In genomic region chr7:133705596-133705995, GRCh38 we compare ENCODE assay signal across 15 cellular contexts.
A peak's percentile ranks its signal among the peaks of the same experiment; 100 is the strongest.
DNase-seq lines count a peak whose midpoint lies in the region; ATAC-seq, FAIRE-seq and TF ChIP-seq lines count a peak whose summit lies in the region.
"Had no signal": no experiment of that assay in that cellular context is flagged by ENCODE, and none has a peak within 500 bp of the region (broad histone marks: within the 10 kb centered on the region; RNA-seq: fewer than 3 reads in every experiment).

No MANE protein-coding gene starts in this region.

- TF ChIP-seq CTCF in A549 (IDR thresholded peaks at IDR 0.05): no peak
- TF ChIP-seq CTCF in RWPE1 (conservative IDR thresholded peaks at IDR 0.05; ENCODE audit: low read depth): no peak
- no peak for TF ChIP-seq CTCF in fibroblast of mammary gland (conservative IDR thresholded peaks at IDR 0.05; ENCODE audit: control insufficient read depth, insufficient read depth, low read depth, low read length)
- no peak for TF ChIP-seq CTCF in H9 (conservative IDR thresholded peaks at IDR 0.05)

- H3K23me2 ChIP-seq in H9 (ENCODE audit: insufficient read length, low read depth, low read length, poor library complexity, severe bottlenecking): no peaks in the 10 kb centered on the region

- H3K79me1 ChIP-seq in H9 (ENCODE audit: insufficient read depth, low read depth, low read length, poor library complexity, severe bottlenecking): no peaks in the 10 kb centered on the region

- ATAC-seq in A549: peak; percentile 98 to 100
- ATAC-seq in stimulated activated naive CD8-positive, alpha-beta T cell treated with anti-CD3 and anti-CD28 coated beads, Interleukin-15, Interleukin-2, amounts not matched to agents 100 U/mL and 50 U/mL, for 24 hours: no peak
- no peak for ATAC-seq in GM21390 (IDR thresholded peaks at IDR 0.05; ENCODE audit: unreplicated experiment)
- ATAC-seq: activated CD8-positive, alpha-beta T cell treated with anti-CD3 and anti-CD28 coated beads for 36 hours had no signal

- H2BK12ac ChIP-seq in H9 (ENCODE audit: insufficient read length, low read depth, low read length): no peak overlapping the region

- H3T11ph ChIP-seq in H9 (ENCODE audit: low read length): no peak overlapping the region

- H3K4me2 ChIP-seq in A549 (peak overlapping the region; percentile 65), H9 (ENCODE audit: insufficient read depth, insufficient read length, low read length) (no peak overlapping the region)
- H3K4me2 ChIP-seq: KMS-11 had no signal

- H3K9me3 ChIP-seq in A549 (no peaks in the 10 kb centered on the region), H9 (ENCODE audit: control insufficient read depth, low read depth, low read length) (no peaks in the 10 kb centered on the region)
- H3K9me3 ChIP-seq: Peyer's patch, prostate gland had no signal

- H2AK5ac ChIP-seq in H9 (ENCODE audit: insufficient read length, low read length): no peak overlapping the region

- H2BK20ac ChIP-seq in H9 (ENCODE audit: low read depth, low read length, poor library complexity, severe bottlenecking): no peak overlapping the region

- POLR2A ChIA-PET in A549 (lab: Yijun Ruan, JAX) (no interaction called here), RWPE1 (lab: Yijun Ruan, JAX; ENCODE audit: low non-redundant PET) (no interaction called here)

- no peak overlapping the region for H4K8ac ChIP-seq in H9 (replicated peaks; ENCODE audit: insufficient read length, low read depth, low read length)

- no peak overlapping the region for H2BK120ac ChIP-seq in H9 (ENCODE audit: low read depth, low read length, poor library complexity, severe bottlenecking)

- no peak overlapping the region for H2BK5ac ChIP-seq in H9 (ENCODE audit: insufficient read length, low read length)

- no peaks in the 10 kb centered on the region for H3K4me1 Mint-ChIP-seq in H9

- CTCF ChIA-PET in A549 (lab: Yijun Ruan, JAX) (no interaction called here), RWPE1 (lab: Yijun Ruan, JAX) (no interaction called here)

- FAIRE-seq in A549 (lab: Jason Lieb, UNC): peak; percentile 56
- FAIRE-seq: G401.6 had no signal

- no peak overlapping the region for H3K9ac ChIP-seq in H9 (ENCODE audit: extremely low read depth, insufficient read length, low read length)
- H3K9ac ChIP-seq: KMS-11 had no signal

- H4K91ac ChIP-seq in H9 (ENCODE audit: insufficient read length, low read depth, low read length): no peak overlapping the region

- no peak for TF ChIP-seq POLR2A in A549 (IDR thresholded peaks at IDR 0.05; ENCODE audit: low read length)

- H2AFZ ChIP-seq in H9 (ENCODE audit: low read length): no peak overlapping the region

- DNase-seq in A549 (ENCODE audit: low read depth in 1 of 2, low spot score in 1 of 2): peak; percentile 69 to 86
- peak; percentile 74 for DNase-seq in HCEC 1CT
- peak; percentile 78 for DNase-seq in RWPE1 (ENCODE audit: low spot score)
- peak; percentile 79 for DNase-seq in fibroblast of mammary gland (ENCODE audit: low read depth)
- DNase-seq in NCI-H2227 (lab: John Stamatoyannopoulos, UW; ENCODE audit: unreplicated experiment): no peak
- no peak for DNase-seq in stimulated activated naive CD8-positive, alpha-beta T cell treated with anti-CD3 and anti-CD28 coated beads, Interleukin-15, Interleukin-2, amounts not matched to agents 100 U/mL and 50 U/mL, for 24 hours
- no peak for DNase-seq in H9
- DNase-seq: activated CD8-positive, alpha-beta T cell treated with anti-CD3 and anti-CD28 coated beads for 36 hours; Peyer's patch; stimulated activated CD4-positive, alpha-beta T cell treated with anti-CD3 and anti-CD28 coated beads, Interleukin-4, amount 100 ng/mL, for 24 hours; stimulated activated naive CD4-positive, alpha-beta T cell treated with Interleukin-2 at 50 U/mL for 16 hours had no signal

- TF ChIP-seq EP300 in A549 (IDR thresholded peaks at IDR 0.05): peak in 1 of 2 experiments; percentile 51; a peak in 1 of 5 replicates

- H3K27ac ChIP-seq in A549: peak overlapping the region; percentile 60 to 83
- H3K27ac ChIP-seq in RWPE1: no peak overlapping the region
- no peak overlapping the region for H3K27ac ChIP-seq in H9 (ENCODE audit: insufficient read length, low read depth, low read length)
- H3K27ac ChIP-seq: KMS-11, Peyer's patch, prostate gland had no signal

- 3% methylated on average over 8 of the region's 8 CpGs for WGBS in A549 (ENCODE audit: missing lambda C conversion rate)
- WGBS in H9 (ENCODE audit: extremely low coverage, insufficient read length, low lambda C conversion rate): no CpG with 5 or more reads among the region's 8 CpGs

- no peaks in the 10 kb centered on the region for H3K79me2 ChIP-seq in H9 (ENCODE audit: insufficient read depth, low read length)

- no peak overlapping the region for H3K56ac ChIP-seq in H9 (ENCODE audit: insufficient read length, low read depth, low read length)

- H3K4me3 ChIP-seq in A549: no peak overlapping the region
- H3K4me3 ChIP-seq in fibroblast of mammary gland (ENCODE audit: control insufficient read depth, low read depth, low read length): no peak overlapping the region
- H3K4me3 ChIP-seq: Peyer's patch, prostate gland had no signal

- H3K23ac ChIP-seq in H9 (ENCODE audit: insufficient read length, low read depth, low read length): no peak overlapping the region

- H3K4me1 ChIP-seq in A549: peaks cover 34% of the 10 kb centered on the region
- H3K4me1 ChIP-seq in H9 (ENCODE audit: insufficient read depth, low read length): no peaks in the 10 kb centered on the region
- H3K4me1 ChIP-seq: Peyer's patch, prostate gland had no signal

- H3K18ac ChIP-seq in H9 (ENCODE audit: insufficient read length, low read depth, low read length): no peak overlapping the region

- no peak overlapping the region for H4K5ac ChIP-seq in H9 (ENCODE audit: insufficient read length, low read depth, low read length)

- no peaks in the 10 kb centered on the region for H3K36me3 Mint-ChIP-seq in H9 (ENCODE audit: insufficient read depth in 1 of 3, low read depth in 3 of 3)

- no peaks in the 10 kb centered on the region for H3K27me3 Mint-ChIP-seq in H9 (ENCODE audit: low read depth)
- H3K27me3 Mint-ChIP-seq: activated CD8-positive, alpha-beta T cell treated with anti-CD3 and anti-CD28 coated beads for 36 hours had no signal

- no peak overlapping the region for H2BK15ac ChIP-seq in H9 (ENCODE audit: low read depth, low read length)

- no peak overlapping the region for H3K27ac Mint-ChIP-seq in H9
- H3K27ac Mint-ChIP-seq: activated CD8-positive, alpha-beta T cell treated with anti-CD3 and anti-CD28 coated beads for 36 hours had no signal

- H3K9me3 Mint-ChIP-seq in H9: no peaks in the 10 kb centered on the region
- H3K9me3 Mint-ChIP-seq: activated CD8-positive, alpha-beta T cell treated with anti-CD3 and anti-CD28 coated beads for 36 hours had no signal

- H3K14ac ChIP-seq in H9 (ENCODE audit: insufficient read depth, low read length): no peak overlapping the region

- H4K20me1 ChIP-seq in H9 (ENCODE audit: control insufficient read depth, insufficient read depth, insufficient read length): no peaks in the 10 kb centered on the region

- H3K27me3 ChIP-seq in H9 (ENCODE audit: insufficient read depth, low read length): no peaks in the 10 kb centered on the region
- H3K27me3 ChIP-seq: Peyer's patch had no signal

- H3K4ac ChIP-seq in H9 (ENCODE audit: low read depth, low read length): no peak overlapping the region

- 0 out of 5 replicates have a peak, but pooled peaks of 1 of the 2 experiments have one; percentile 9 for TF ChIP-seq RAD21 in A549 (conservative IDR thresholded peaks at IDR 0.05 in 1 of 2, IDR thresholded peaks at IDR 0.05 in 1 of 2)

- H3K4me3 Mint-ChIP-seq in H9: no peak overlapping the region
- H3K4me3 Mint-ChIP-seq: activated CD8-positive, alpha-beta T cell treated with anti-CD3 and anti-CD28 coated beads for 36 hours had no signal

TF ChIP-seq in A549, 52 proteins besides CTCF, POLR2A, EP300 and RAD21 (continues in another document):
- 0 out of 2 replicates have a peak, but pooled peaks have one; percentile 44 for TF ChIP-seq MAX (IDR thresholded peaks at IDR 0.05)
- TF ChIP-seq ESRRA (IDR thresholded peaks at IDR 0.05; ENCODE audit: borderline replicate concordance, low read length): no peak
- no peak for TF ChIP-seq NR3C1 (IDR thresholded peaks at IDR 0.05)
- no peak for TF ChIP-seq SREBF2 (IDR thresholded peaks at IDR 0.05)
- TF ChIP-seq ZC3H11A (IDR thresholded peaks at IDR 0.05): no peak
- no peak for TF ChIP-seq E2F6 (IDR thresholded peaks at IDR 0.05; ENCODE audit: borderline replicate concordance, low read depth)
- no peak for TF ChIP-seq KDM5A (IDR thresholded peaks at IDR 0.05)
- no peak for TF ChIP-seq HMGXB4 (CRISPR knock-in tag; IDR thresholded peaks at IDR 0.05; ENCODE audit: borderline replicate concordance)
- TF ChIP-seq MAFK (IDR thresholded peaks at IDR 0.05; ENCODE audit: partially characterized antibody): no peak
- peak; percentile 58 to 66; a peak in 3 of 4 replicates for TF ChIP-seq CEBPB (IDR thresholded peaks at IDR 0.05)
- no peak for TF ChIP-seq GATA3 (IDR thresholded peaks at IDR 0.05; ENCODE audit: borderline replicate concordance)
- no peak for TF ChIP-seq ZNF302 (CRISPR knock-in tag; IDR thresholded peaks at IDR 0.05)
- no peak for TF ChIP-seq RARB (CRISPR knock-in tag; IDR thresholded peaks at IDR 0.05)
- TF ChIP-seq FOSL2 (IDR thresholded peaks at IDR 0.05): peak; percentile 83
- TF ChIP-seq FOSL2 (CRISPR knock-in tag; IDR thresholded peaks at IDR 0.05): peak; percentile 89

Comparison
In these comparisons a context has a peak if more than half of its experiments do, and no peak if none do; other contexts are left out.
1. ATAC-seq: peak in A549 (2 of 2); none in stimulated activated naive CD8-positive, alpha-beta T cell treated with anti-CD3 and anti-CD28 coated beads, Interleukin-15, Interleukin-2, amounts not matched to agents 100 U/mL and 50 U/mL, for 24 hours (single experiment) and GM21390 (single experiment).
2. DNase-seq: peak in A549 (2 of 2), HCEC 1CT (single experiment), RWPE1 (single experiment) and fibroblast of mammary gland (single experiment); none in NCI-H2227 (single experiment), stimulated activated naive CD8-positive, alpha-beta T cell treated with anti-CD3 and anti-CD28 coated beads, Interleukin-15, Interleukin-2, amounts not matched to agents 100 U/mL and 50 U/mL, for 24 hours (single experiment) and H9 (single experiment).
3. H3K27ac ChIP-seq: peak in A549 (2 of 2); none in RWPE1 (single experiment) and H9 (single experiment).